Comparison of ENCODE assay signal across 25 cellular contexts in the genomic region with DNA sequence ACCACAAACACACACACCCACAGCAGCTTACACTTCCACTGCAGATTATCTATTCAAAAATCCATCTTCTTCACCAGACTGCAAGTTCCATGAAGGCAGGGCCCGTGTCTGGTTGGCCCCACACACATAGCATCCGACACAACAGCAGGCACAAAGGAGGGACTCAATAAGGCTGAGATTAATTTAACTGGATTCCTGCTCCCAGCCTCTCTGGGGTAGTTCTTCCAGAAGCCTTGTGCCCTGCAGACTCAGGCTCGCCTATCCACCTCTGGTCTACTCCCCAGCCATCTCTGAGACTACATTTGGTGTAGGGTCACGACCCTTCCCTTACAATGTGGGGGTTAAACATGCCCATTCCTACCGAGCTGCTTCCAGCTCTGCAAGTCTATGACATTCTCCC.
"Had no signal": no experiment of that assay in that cellular context is flagged by ENCODE, and none has a peak within 500 bp of the region (broad histone marks: within the 10 kb centered on the region; RNA-seq: fewer than 3 reads in every experiment).

No MANE protein-coding gene starts in this region.

- H3K9me3 ChIP-seq: colonic mucosa, esophagus squamous epithelium, left lung, lower lobe of right lung, mucosa of descending colon, neutrophil, ovary, right lobe of liver, suprapubic skin, tibial artery had no signal

- H3K27me3 ChIP-seq: colonic mucosa, esophagus squamous epithelium, left lung, neutrophil, ovary, right lobe of liver, suprapubic skin, tibial artery had no signal

- H3K27ac Mint-ChIP-seq: activated CD4-positive, alpha-beta T cell treated with anti-CD3 and anti-CD28 coated beads for 36 hours; nephron progenitor cell; progenitor cell of endocrine pancreas; stimulated activated effector memory CD8-positive, alpha-beta T cell treated with anti-CD3 and anti-CD28 coated beads, Interleukin-12 subunit alpha, Interleukin-12 subunit beta, amount 100 ng/mL, for 72 hours had no signal

- H3K27ac ChIP-seq: colonic mucosa, epithelial cell of prostate, esophagus squamous epithelium, left lung, lower lobe of right lung, neutrophil, ovary, right lobe of liver, suprapubic skin, tibial artery had no signal

- DNase-seq: activated CD4-positive, alpha-beta T cell treated with anti-CD3 and anti-CD28 coated beads for 36 hours; activated CD4-positive, CD25-positive, alpha-beta regulatory T cell; activated effector memory CD4-positive, alpha-beta T cell treated with Interleukin-2 at 50 U/mL for 16 hours; activated naive CD4-positive, alpha-beta T cell treated with Interleukin-2 at 50 U/mL for 16 hours; activated T-cell treated with anti-CD3 and anti-CD28 coated beads, Interleukin-2, amount 50 U/mL, for 48 hours; cerebellar nuclear complex; colonic mucosa; effector CD8-positive, alpha-beta T cell; esophagus squamous epithelium; foreskin melanocyte; lower lobe of right lung; mesendoderm; mucosa of descending colon; nephron progenitor cell; ovary; right lobe of liver; stimulated activated CD4-positive, alpha-beta T cell treated with anti-CD3 and anti-CD28 coated beads, Interleukin-12 subunit alpha, Interleukin-12 subunit beta, amount 100 ng/mL, for 4 hours; stimulated activated CD4-positive, alpha-beta T cell treated with anti-CD3 and anti-CD28 coated beads, Interleukin-4, amount 100 ng/mL, for 1 hour; tibial artery had no signal

- H3K4me3 Mint-ChIP-seq: activated CD4-positive, alpha-beta T cell treated with anti-CD3 and anti-CD28 coated beads for 36 hours; nephron progenitor cell; stimulated activated effector memory CD8-positive, alpha-beta T cell treated with anti-CD3 and anti-CD28 coated beads, Interleukin-12 subunit alpha, Interleukin-12 subunit beta, amount 100 ng/mL, for 72 hours had no signal

- H3K9me3 Mint-ChIP-seq: nephron progenitor cell; stimulated activated effector memory CD8-positive, alpha-beta T cell treated with anti-CD3 and anti-CD28 coated beads, Interleukin-12 subunit alpha, Interleukin-12 subunit beta, amount 100 ng/mL, for 72 hours had no signal

- H3K27me3 Mint-ChIP-seq: activated CD4-positive, alpha-beta T cell treated with anti-CD3 and anti-CD28 coated beads for 36 hours; progenitor cell of endocrine pancreas had no signal

- ATAC-seq: activated CD4-positive, alpha-beta T cell treated with anti-CD3 and anti-CD28 coated beads for 36 hours; left lung; lower lobe of right lung; mucosa of descending colon; right lobe of liver; stimulated activated effector memory CD8-positive, alpha-beta T cell treated with anti-CD3 and anti-CD28 coated beads, Interleukin-12 subunit alpha, Interleukin-12 subunit beta, amount 100 ng/mL, for 72 hours had no signal

- H3K4me1 ChIP-seq: colonic mucosa, esophagus squamous epithelium, left lung, lower lobe of right lung, right lobe of liver, suprapubic skin, tibial artery had no signal

- H3K4me1 Mint-ChIP-seq: nephron progenitor cell had no signal

- H3K36me3 Mint-ChIP-seq: stimulated activated effector memory CD8-positive, alpha-beta T cell treated with anti-CD3 and anti-CD28 coated beads, Interleukin-12 subunit alpha, Interleukin-12 subunit beta, amount 100 ng/mL, for 72 hours had no signal

- H3K4me3 ChIP-seq: colonic mucosa, esophagus squamous epithelium, left lung, lower lobe of right lung, mucosa of descending colon, ovary, right lobe of liver, suprapubic skin, tibial artery had no signal

- H3K36me3 ChIP-seq: colonic mucosa, esophagus squamous epithelium, left lung, lower lobe of right lung, neutrophil, ovary, right lobe of liver, suprapubic skin, tibial artery had no signal
